In genomic region chr16:29604641-29605549, GRCh38 we compare ENCODE assay signal across 8 cellular contexts. TPM values are rescaled to one million over a fixed set of nuclear protein-coding genes. Genes with fewer than 3 reads are reported as not detected.
DNase-seq lines count a peak whose midpoint lies in the region; TF ChIP-seq lines count a peak whose summit lies in the region.
"Not testable (repeated sequence)": the region's sequence is repeated elsewhere in the genome, so short reads cannot be mapped to it uniquely, and the experiment has no call there.

No MANE protein-coding gene starts in this region.

- not testable (repeated sequence) for H3K4me3 Mint-ChIP-seq in endodermal cell; osteocyte (ENCODE audit: unreplicated experiment)
- peak overlapping the region; percentile 41 for H3K4me3 Mint-ChIP-seq in type B pancreatic cell

- H3K27ac Mint-ChIP-seq in endodermal cell (peak overlapping the region; percentile 78), osteocyte (ENCODE audit: unreplicated experiment) (peak overlapping the region; percentile 94), type B pancreatic cell (peak overlapping the region; percentile 87)

- 92 to 94% methylated on average over 9 to 21 of the region's 21 CpGs for WGBS in endodermal cell (ENCODE audit: insufficient coverage in 1 of 2, insufficient read length in 1 of 2), 2 experiments

- H3K4me1 ChIP-seq in endodermal cell (ENCODE audit: control insufficient read depth, insufficient read depth, low read length), result not testable (repeated sequence)

- not testable (repeated sequence) for TF ChIP-seq CTCF in endodermal cell (conservative IDR thresholded peaks at IDR 0.05); osteocyte (IDR thresholded peaks at IDR 0.05); type B pancreatic cell (conservative IDR thresholded peaks at IDR 0.05)

- peaks cover 22% of the 10 kb centered on the region for H3K36me3 Mint-ChIP-seq in endodermal cell (ENCODE audit: low read depth)
- H3K36me3 Mint-ChIP-seq in osteocyte (ENCODE audit: unreplicated experiment); type B pancreatic cell: not testable (repeated sequence)

- peaks cover 12% of the 10 kb centered on the region for H3K27me3 Mint-ChIP-seq in endodermal cell (ENCODE audit: insufficient read depth)
- not testable (repeated sequence) for H3K27me3 Mint-ChIP-seq in osteocyte (ENCODE audit: unreplicated experiment); type B pancreatic cell

- not testable (repeated sequence) for H3K4me3 ChIP-seq in endodermal cell (ENCODE audit: low read length)

- H3K9me3 ChIP-seq in endodermal cell (ENCODE audit: control insufficient read depth, low read length), result not testable (repeated sequence)

- H3K27me3 ChIP-seq in endodermal cell (ENCODE audit: control insufficient read depth, insufficient read depth, low read length, poor library complexity, severe bottlenecking), result not testable (repeated sequence)

- not testable (repeated sequence) for H3K27ac ChIP-seq in endodermal cell (ENCODE audit: low read depth, low read length)

- not testable (repeated sequence) for H3K9me3 Mint-ChIP-seq in endodermal cell; osteocyte (ENCODE audit: unreplicated experiment); type B pancreatic cell

- not testable (repeated sequence) for H3K9ac ChIP-seq in endodermal cell (ENCODE audit: extremely low read depth, low read length, poor library complexity, severe bottlenecking)

- H3K4me1 Mint-ChIP-seq in endodermal cell, result peaks cover 29% of the 10 kb centered on the region
- H3K4me1 Mint-ChIP-seq in osteocyte (ENCODE audit: unreplicated experiment), result peaks cover 27% of the 10 kb centered on the region
- H3K4me1 Mint-ChIP-seq in type B pancreatic cell (ENCODE audit: unreplicated experiment), result peaks cover 18% of the 10 kb centered on the region

- in situ Hi-C loops in Caki2 (cut with HindIII; ENCODE audit: low pct_unique_long_range_greater_than_20kb, low sequenced_read_pairs); SK-MEL-5 (cut with HindIII; ENCODE audit: low pct_unique_long_range_greater_than_20kb, low sequenced_read_pairs): not testable (repeated sequence)

- H3K36me3 ChIP-seq in endodermal cell (ENCODE audit: control insufficient read depth, insufficient read depth, low read length), result not testable (repeated sequence)

- DNase-seq in Caki2 (ENCODE audit: low read depth) (peak; percentile 88), HUDEP-2 (lab: John Stamatoyannopoulos, UW; ENCODE audit: unreplicated experiment in 76 of 76) (peak in 39 of 76 experiments; percentile 5 to 60 (median 36)), SK-MEL-5 (ENCODE audit: low read depth, low spot score) (peak; percentile 39), endodermal cell (peak; percentile 41), hepatic stellate cell (ENCODE audit: low spot score) (peak; percentile 55)
- peak; percentile 58 for DNase-seq in activated effector memory CD4-positive, alpha-beta T cell treated with anti-CD3 and anti-CD28 coated beads, Interleukin-2, amount 50 U/mL, for 16 hours
- DNase-seq in osteocyte (ENCODE audit: extremely low spot score, unreplicated experiment); type B pancreatic cell (ENCODE audit: extremely low spot score, unreplicated experiment): not testable (repeated sequence)

RNA-seq across cellular contexts. Expression of gene SPN, which starts 58.2 kb away (rescaled TPM):
- total RNA-seq in Caki2 (2014; rRNA removed; shearing (Covaris generic); ENCODE audit: low replicate concordance), result not detected in 2 replicates
- not detected in 2 replicates for total RNA-seq in SK-MEL-5 (2014; rRNA removed; shearing (Covaris generic))
- polyA plus RNA-seq in SK-MEL-5 (2015; cell fraction: cytosol; rRNA removed), result 0.08 TPM in 1 of 2 replicates, not detected in the other
- polyA plus RNA-seq in SK-MEL-5 (2015; cell fraction: nucleus; rRNA removed), result not detected in 2 replicates
- under 1 TPM in 1 of 2 donors, not detected in 1; 0.86 TPM for total RNA-seq in endodermal cell
- 0.28 TPM for polyA plus RNA-seq in endodermal cell (2013, experiment 1 of 2)
- 0.29 TPM for polyA plus RNA-seq in endodermal cell (2013, experiment 2 of 2)
- not detected in 2 replicates for total RNA-seq in osteocyte
- 0.14 and 0.31 TPM in 2 replicates for total RNA-seq in type B pancreatic cell (ENCODE audit: low replicate concordance)
